Comparison of ENCODE assay signal across 15 cellular contexts in the genomic region with DNA sequence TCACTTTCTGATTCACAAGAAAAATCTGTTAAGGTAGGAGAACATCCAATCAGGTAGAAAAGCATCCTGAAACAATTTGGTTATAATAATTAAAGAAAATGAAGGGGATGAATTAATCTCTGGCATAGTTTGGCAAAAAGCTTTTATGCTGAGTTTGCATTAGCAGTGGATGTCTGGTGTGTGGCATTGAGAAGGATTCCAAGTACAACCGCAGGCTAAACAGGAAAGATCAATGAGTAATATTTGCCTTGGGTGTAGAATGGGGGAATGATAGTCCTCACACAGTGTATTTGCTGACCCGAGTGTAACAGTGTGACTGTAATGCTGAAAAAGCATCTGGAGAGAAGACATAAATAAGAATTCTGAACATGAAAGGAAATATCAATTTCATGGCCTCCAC.
DNase-seq lines count a peak whose midpoint lies in the region; ATAC-seq and TF ChIP-seq lines count a peak whose summit lies in the region.
"Had no signal": no experiment of that assay in that cellular context is flagged by ENCODE, and none has a peak within 500 bp of the region (broad histone marks: within the 10 kb centered on the region; RNA-seq: fewer than 3 reads in every experiment).

No MANE protein-coding gene starts in this region.

- TF ChIP-seq RAD21 in SK-N-SH (IDR thresholded peaks at IDR 0.05; ENCODE audit: low read length) = no peak

- H3K79me2 ChIP-seq in SK-N-SH (ENCODE audit: insufficient read depth) = no peaks in the 10 kb centered on the region

- no peak overlapping the region for H3K9ac ChIP-seq in SK-N-SH

- H2AFZ ChIP-seq in SK-N-SH (ENCODE audit: low read depth) = no peak overlapping the region

- no peaks in the 10 kb centered on the region for H3K9me2 ChIP-seq in SK-N-SH

- no peaks in the 10 kb centered on the region for H3K9me3 ChIP-seq in SK-N-SH
- H3K9me3 ChIP-seq: stomach had no signal

- POLR2A ChIA-PET in SK-N-SH (lab: Yijun Ruan, JAX) = no interaction called here

- no peaks in the 10 kb centered on the region for H4K20me1 ChIP-seq in SK-N-SH (ENCODE audit: insufficient read depth)

- CTCF ChIA-PET in SK-N-SH (lab: Yijun Ruan, JAX) = no interaction called here

- 28% methylated on average over 2 of the region's 2 CpGs for WGBS in SK-N-SH (ENCODE audit: low lambda C conversion rate)

- no peaks in the 10 kb centered on the region for H3F3A ChIP-seq in SK-N-SH (replicated peaks; ENCODE audit: insufficient read depth)

- in situ Hi-C loops in astrocyte of the spinal cord (cut with HindIII; ENCODE audit: low sequenced_read_pairs) = no loop called here

- H3K4me3 ChIP-seq in SK-N-SH (ENCODE audit: low read depth in 2 of 2, low read length in 1 of 2) = no peak overlapping the region
- H3K4me3 ChIP-seq in astrocyte of the spinal cord (ENCODE audit: low read depth, low read length) = no peak overlapping the region
- H3K4me3 ChIP-seq: stomach had no signal

- TF ChIP-seq CTCF in SK-N-SH (IDR thresholded peaks at IDR 0.05) (no peak), astrocyte of the spinal cord (IDR thresholded peaks at IDR 0.05; ENCODE audit: low read depth, low read length) (no peak)

- no peak overlapping the region for H3K4me2 ChIP-seq in SK-N-SH

- DNase-seq in SK-N-SH = no peak
- peak; percentile 61 for DNase-seq in astrocyte of the spinal cord (ENCODE audit: low read depth, low spot score)
- peak; percentile 89 for DNase-seq in iris pigment epithelial cell (ENCODE audit: low read depth)
- no peak for DNase-seq in effector CD8-positive, alpha-beta T cell (lab: John Stamatoyannopoulos, UW)
- DNase-seq in OCI-M2 (lab: John Stamatoyannopoulos, UW; ENCODE audit: unreplicated experiment) = no peak
- DNase-seq in KG1 (lab: John Stamatoyannopoulos, UW) = no peak
- DNase-seq: 8988T; activated CD4-positive, alpha-beta T cell treated with anti-CD3 and anti-CD28 coated beads for 36 hours; activated T-cell treated with anti-CD3 and anti-CD28 coated beads, Interleukin-2, amount 50 U/mL, for 1 hour; left cardiac atrium; NCI-H226; stomach had no signal

- ATAC-seq in SK-N-SH treated with all-trans-retinoic acid at 6 μM for 48 hours = peak; percentile 21; the same call in 2 of the 3 replicates
- no peak for ATAC-seq in HG02884 (IDR thresholded peaks at IDR 0.05; ENCODE audit: unreplicated experiment)
- ATAC-seq: activated CD4-positive, alpha-beta T cell treated with anti-CD3 and anti-CD28 coated beads for 36 hours; HCT116; left cardiac atrium had no signal

- no peak overlapping the region for H3K27ac ChIP-seq in SK-N-SH (ENCODE audit: low read depth in 2 of 2, low read length in 1 of 2)
- H3K27ac ChIP-seq: stomach had no signal

- H3K4me1 ChIP-seq in SK-N-SH (ENCODE audit: control insufficient read depth in 1 of 2, insufficient read depth in 2 of 2, low read depth in 1 of 2, low read length in 1 of 2) = peaks cover 0 to 5% of the 10 kb centered on the region in 2 experiments; a peak in 3 of 4 replicates

- no peak for TF ChIP-seq EP300 in SK-N-SH (IDR thresholded peaks at IDR 0.05; ENCODE audit: borderline replicate concordance in 1 of 2, low read depth in 1 of 2, low read length in 1 of 2)

- H3K27me3 ChIP-seq in SK-N-SH (ENCODE audit: insufficient read depth) = no peaks in the 10 kb centered on the region
- H3K27me3 ChIP-seq: stomach had no signal

- no peaks in the 10 kb centered on the region for H3K36me3 ChIP-seq in SK-N-SH (replicated peaks in 1 of 2; ENCODE audit: control insufficient read depth in 1 of 2, insufficient read depth in 2 of 2, low read length in 1 of 2)
- H3K36me3 ChIP-seq: stomach had no signal

TF ChIP-seq in SK-N-SH treated with all-trans-retinoic acid at 6 μM for 48 hours, 23 proteins besides CTCF, POLR2A, EP300 and RAD21:
- TF ChIP-seq ZFP30 (CRISPR knock-in tag; IDR thresholded peaks at IDR 0.05) (no peak), CSDC2 (CRISPR knock-in tag; IDR thresholded peaks at IDR 0.05) (no peak), ARNTL (CRISPR knock-in tag; IDR thresholded peaks at IDR 0.05; ENCODE audit: borderline replicate concordance, low read depth) (no peak), ISL1 (CRISPR knock-in tag; IDR thresholded peaks at IDR 0.05) (no peak), RARB (CRISPR knock-in tag; IDR thresholded peaks at IDR 0.05) (no peak), OSR1 (CRISPR knock-in tag; IDR thresholded peaks at IDR 0.05) (no peak), ZNF8 (CRISPR knock-in tag; IDR thresholded peaks at IDR 0.05) (no peak)
- TF ChIP-seq, protein P1, sequence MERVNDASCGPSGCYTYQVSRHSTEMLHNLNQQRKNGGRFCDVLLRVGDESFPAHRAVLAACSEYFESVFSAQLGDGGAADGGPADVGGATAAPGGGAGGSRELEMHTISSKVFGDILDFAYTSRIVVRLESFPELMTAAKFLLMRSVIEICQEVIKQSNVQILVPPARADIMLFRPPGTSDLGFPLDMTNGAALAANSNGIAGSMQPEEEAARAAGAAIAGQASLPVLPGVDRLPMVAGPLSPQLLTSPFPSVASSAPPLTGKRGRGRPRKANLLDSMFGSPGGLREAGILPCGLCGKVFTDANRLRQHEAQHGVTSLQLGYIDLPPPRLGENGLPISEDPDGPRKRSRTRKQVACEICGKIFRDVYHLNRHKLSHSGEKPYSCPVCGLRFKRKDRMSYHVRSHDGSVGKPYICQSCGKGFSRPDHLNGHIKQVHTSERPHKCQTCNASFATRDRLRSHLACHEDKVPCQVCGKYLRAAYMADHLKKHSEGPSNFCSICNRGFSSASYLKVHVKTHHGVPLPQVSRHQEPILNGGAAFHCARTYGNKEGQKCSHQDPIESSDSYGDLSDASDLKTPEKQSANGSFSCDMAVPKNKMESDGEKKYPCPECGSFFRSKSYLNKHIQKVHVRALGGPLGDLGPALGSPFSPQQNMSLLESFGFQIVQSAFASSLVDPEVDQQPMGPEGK (CRISPR knock-in tag; IDR thresholded peaks at IDR 0.05; ENCODE audit: borderline replicate concordance) = no peak

TF ChIP-seq in SK-N-SH, 30 proteins besides CTCF, POLR2A, EP300 and RAD21 (continues in another document):
- TF ChIP-seq GATA2 (CRISPR knock-in tag; IDR thresholded peaks at IDR 0.05) (no peak), RXRA (IDR thresholded peaks at IDR 0.05; ENCODE audit: borderline replicate concordance, low read depth) (no peak), POLR2AphosphoS5 (IDR thresholded peaks at IDR 0.05; ENCODE audit: low read depth, low read length) (no peak), JUND (IDR thresholded peaks at IDR 0.05) (no peak), EZH2phosphoT487 (IDR thresholded peaks at IDR 0.05; ENCODE audit: borderline replicate concordance, low read depth) (no peak), GABPA (IDR thresholded peaks at IDR 0.05; ENCODE audit: low read depth) (no peak), MEF2A (IDR thresholded peaks at IDR 0.05; ENCODE audit: borderline replicate concordance, low read depth) (no peak), TCF12 (IDR thresholded peaks at IDR 0.05) (no peak), FOXM1 (IDR thresholded peaks at IDR 0.05; ENCODE audit: low read depth) (no peak), FOXJ3 (CRISPR knock-in tag; IDR thresholded peaks at IDR 0.05) (no peak)
- TF ChIP-seq, protein P2, sequence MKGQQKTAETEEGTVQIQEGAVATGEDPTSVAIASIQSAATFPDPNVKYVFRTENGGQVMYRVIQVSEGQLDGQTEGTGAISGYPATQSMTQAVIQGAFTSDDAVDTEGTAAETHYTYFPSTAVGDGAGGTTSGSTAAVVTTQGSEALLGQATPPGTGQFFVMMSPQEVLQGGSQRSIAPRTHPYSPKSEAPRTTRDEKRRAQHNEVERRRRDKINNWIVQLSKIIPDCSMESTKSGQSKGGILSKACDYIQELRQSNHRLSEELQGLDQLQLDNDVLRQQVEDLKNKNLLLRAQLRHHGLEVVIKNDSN (IDR thresholded peaks at IDR 0.05; ENCODE audit: borderline replicate concordance, low read depth) = no peak
- TF ChIP-seq, protein P3, sequence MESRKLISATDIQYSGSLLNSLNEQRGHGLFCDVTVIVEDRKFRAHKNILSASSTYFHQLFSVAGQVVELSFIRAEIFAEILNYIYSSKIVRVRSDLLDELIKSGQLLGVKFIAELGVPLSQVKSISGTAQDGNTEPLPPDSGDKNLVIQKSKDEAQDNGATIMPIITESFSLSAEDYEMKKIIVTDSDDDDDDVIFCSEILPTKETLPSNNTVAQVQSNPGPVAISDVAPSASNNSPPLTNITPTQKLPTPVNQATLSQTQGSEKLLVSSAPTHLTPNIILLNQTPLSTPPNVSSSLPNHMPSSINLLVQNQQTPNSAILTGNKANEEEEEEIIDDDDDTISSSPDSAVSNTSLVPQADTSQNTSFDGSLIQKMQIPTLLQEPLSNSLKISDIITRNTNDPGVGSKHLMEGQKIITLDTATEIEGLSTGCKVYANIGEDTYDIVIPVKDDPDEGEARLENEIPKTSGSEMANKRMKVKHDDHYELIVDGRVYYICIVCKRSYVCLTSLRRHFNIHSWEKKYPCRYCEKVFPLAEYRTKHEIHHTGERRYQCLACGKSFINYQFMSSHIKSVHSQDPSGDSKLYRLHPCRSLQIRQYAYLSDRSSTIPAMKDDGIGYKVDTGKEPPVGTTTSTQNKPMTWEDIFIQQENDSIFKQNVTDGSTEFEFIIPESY (IDR thresholded peaks at IDR 0.05; ENCODE audit: borderline replicate concordance, low read depth) = no peak
- TF ChIP-seq, protein P4, sequence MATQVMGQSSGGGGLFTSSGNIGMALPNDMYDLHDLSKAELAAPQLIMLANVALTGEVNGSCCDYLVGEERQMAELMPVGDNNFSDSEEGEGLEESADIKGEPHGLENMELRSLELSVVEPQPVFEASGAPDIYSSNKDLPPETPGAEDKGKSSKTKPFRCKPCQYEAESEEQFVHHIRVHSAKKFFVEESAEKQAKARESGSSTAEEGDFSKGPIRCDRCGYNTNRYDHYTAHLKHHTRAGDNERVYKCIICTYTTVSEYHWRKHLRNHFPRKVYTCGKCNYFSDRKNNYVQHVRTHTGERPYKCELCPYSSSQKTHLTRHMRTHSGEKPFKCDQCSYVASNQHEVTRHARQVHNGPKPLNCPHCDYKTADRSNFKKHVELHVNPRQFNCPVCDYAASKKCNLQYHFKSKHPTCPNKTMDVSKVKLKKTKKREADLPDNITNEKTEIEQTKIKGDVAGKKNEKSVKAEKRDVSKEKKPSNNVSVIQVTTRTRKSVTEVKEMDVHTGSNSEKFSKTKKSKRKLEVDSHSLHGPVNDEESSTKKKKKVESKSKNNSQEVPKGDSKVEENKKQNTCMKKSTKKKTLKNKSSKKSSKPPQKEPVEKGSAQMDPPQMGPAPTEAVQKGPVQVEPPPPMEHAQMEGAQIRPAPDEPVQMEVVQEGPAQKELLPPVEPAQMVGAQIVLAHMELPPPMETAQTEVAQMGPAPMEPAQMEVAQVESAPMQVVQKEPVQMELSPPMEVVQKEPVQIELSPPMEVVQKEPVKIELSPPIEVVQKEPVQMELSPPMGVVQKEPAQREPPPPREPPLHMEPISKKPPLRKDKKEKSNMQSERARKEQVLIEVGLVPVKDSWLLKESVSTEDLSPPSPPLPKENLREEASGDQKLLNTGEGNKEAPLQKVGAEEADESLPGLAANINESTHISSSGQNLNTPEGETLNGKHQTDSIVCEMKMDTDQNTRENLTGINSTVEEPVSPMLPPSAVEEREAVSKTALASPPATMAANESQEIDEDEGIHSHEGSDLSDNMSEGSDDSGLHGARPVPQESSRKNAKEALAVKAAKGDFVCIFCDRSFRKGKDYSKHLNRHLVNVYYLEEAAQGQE (IDR thresholded peaks at IDR 0.05; ENCODE audit: low read depth, low read length) = no peak

Comparison
In these comparisons a context has a peak if more than half of its experiments do, and no peak if none do; other contexts are left out.
1. DNase-seq: peak in astrocyte of the spinal cord (single experiment) and iris pigment epithelial cell (single experiment); none in SK-N-SH (single experiment), effector CD8-positive, alpha-beta T cell (single experiment), OCI-M2 (single experiment) and KG1 (single experiment).